ENCODE assay signal across 14 cellular contexts in the genomic region with DNA sequence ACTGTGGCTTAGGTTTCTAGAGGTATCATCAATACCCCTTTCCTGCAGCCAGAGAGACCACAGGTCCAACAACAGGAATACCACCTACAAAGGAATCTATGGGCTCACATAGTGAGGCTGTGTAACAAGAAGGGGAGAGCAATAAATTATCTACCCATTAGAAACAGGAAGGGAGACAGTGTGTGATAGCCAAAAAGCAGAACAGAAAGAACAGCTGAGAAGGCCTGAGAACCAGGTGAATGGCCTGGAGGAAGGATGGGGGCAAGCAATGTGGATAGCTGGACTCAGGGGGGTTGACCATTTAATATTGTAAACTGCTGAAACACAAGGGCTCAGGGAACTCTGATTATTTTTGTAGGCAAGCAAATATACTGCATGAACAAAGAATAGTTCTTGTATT.
DNase-seq lines count a peak whose midpoint lies in the region; ATAC-seq, FAIRE-seq and TF ChIP-seq lines count a peak whose summit lies in the region.
"Had no signal": no experiment of that assay in that cellular context is flagged by ENCODE, and none has a peak within 500 bp of the region (broad histone marks: within the 10 kb centered on the region; RNA-seq: fewer than 3 reads in every experiment).

No MANE protein-coding gene starts in this region.

- H3K27ac Mint-ChIP-seq in astrocyte (ENCODE audit: unreplicated experiment) = peak overlapping the region; percentile 71
- H3K27ac Mint-ChIP-seq: activated CD4-positive, alpha-beta T cell treated with anti-CD3 and anti-CD28 coated beads for 36 hours; CD4-positive, CD25-positive, alpha-beta regulatory T cell had no signal

- TF ChIP-seq CTCF in astrocyte (IDR thresholded peaks at IDR 0.05; ENCODE audit: insufficient read depth, low read depth, low read length) = no peak

- peak overlapping the region; percentile 59 for H2AFZ ChIP-seq in astrocyte (ENCODE audit: low read depth, low read length)

- no peak for FAIRE-seq in astrocyte (lab: Jason Lieb, UNC)
- FAIRE-seq: keratinocyte had no signal

- no peak overlapping the region for H3K4me3 Mint-ChIP-seq in astrocyte (ENCODE audit: unreplicated experiment)
- H3K4me3 Mint-ChIP-seq: activated CD4-positive, alpha-beta T cell treated with anti-CD3 and anti-CD28 coated beads for 36 hours; CD4-positive, CD25-positive, alpha-beta regulatory T cell had no signal

- H3K4me2 ChIP-seq in astrocyte (ENCODE audit: low read length) = no peak overlapping the region

- no peaks in the 10 kb centered on the region for H3K36me3 ChIP-seq in astrocyte (ENCODE audit: insufficient read depth, low read length)
- H3K36me3 ChIP-seq: right atrium auricular region had no signal

- peaks cover 18% of the 10 kb centered on the region for H3K4me1 Mint-ChIP-seq in astrocyte (ENCODE audit: low read depth, unreplicated experiment)
- H3K4me1 Mint-ChIP-seq: activated CD4-positive, alpha-beta T cell treated with anti-CD3 and anti-CD28 coated beads for 36 hours; CD4-positive, CD25-positive, alpha-beta regulatory T cell had no signal

- H3K27ac ChIP-seq in astrocyte (ENCODE audit: low read depth, low read length) = peak overlapping the region; percentile 72
- H3K27ac ChIP-seq: epithelial cell of prostate, right atrium auricular region had no signal

- no peaks in the 10 kb centered on the region for H4K20me1 ChIP-seq in astrocyte (ENCODE audit: insufficient read depth, low read length)

- no peaks in the 10 kb centered on the region for H3K27me3 ChIP-seq in astrocyte (ENCODE audit: insufficient read depth, low read length)
- H3K27me3 ChIP-seq: right atrium auricular region had no signal

- no peaks in the 10 kb centered on the region for H3K36me3 Mint-ChIP-seq in astrocyte (ENCODE audit: low read depth, unreplicated experiment)
- H3K36me3 Mint-ChIP-seq: CD4-positive, CD25-positive, alpha-beta regulatory T cell had no signal

- no peak overlapping the region for H3K4me3 ChIP-seq in astrocyte (ENCODE audit: insufficient read depth, low read depth, low read length)
- H3K4me3 ChIP-seq: right atrium auricular region had no signal

- no peak overlapping the region for H3K9ac ChIP-seq in astrocyte (ENCODE audit: low read length)

- H3K9me3 Mint-ChIP-seq in astrocyte (ENCODE audit: unreplicated experiment) = no peaks in the 10 kb centered on the region

- DNase-seq in astrocyte (ENCODE audit: low read depth) (no peak), amygdala (lab: John Stamatoyannopoulos, UW) (no peak), activated gamma-delta T cell (lab: John Stamatoyannopoulos, UW) (no peak)
- no peak for DNase-seq in stimulated activated CD8-positive, alpha-beta memory T cell treated with anti-CD3 and anti-CD28 coated beads, Interleukin-4, amount 100 ng/mL, for 48 hours
- no peak for DNase-seq in activated CD4-positive, alpha-beta T cell treated with anti-CD3 and anti-CD28 coated beads, Interleukin-2, amount 50 U/mL, for 4 hours
- DNase-seq: activated CD4-positive, alpha-beta T cell treated with anti-CD3 and anti-CD28 coated beads for 36 hours; CD4-positive, CD25-positive, alpha-beta regulatory T cell; NCI-H1105 had no signal

- ATAC-seq in GM18511 (IDR thresholded peaks at IDR 0.05; ENCODE audit: unreplicated experiment) (peak; percentile 93), GM21423 (IDR thresholded peaks at IDR 0.05; ENCODE audit: unreplicated experiment) (peak; percentile 96), HG03060 (IDR thresholded peaks at IDR 0.05; ENCODE audit: low read depth, unreplicated experiment) (peak; percentile 75)
- ATAC-seq: activated CD4-positive, alpha-beta T cell treated with anti-CD3 and anti-CD28 coated beads for 36 hours had no signal

- H3K4me1 ChIP-seq in astrocyte (ENCODE audit: insufficient read depth, low read length) = peaks cover 18% of the 10 kb centered on the region
- H3K4me1 ChIP-seq: right atrium auricular region had no signal

- no peaks in the 10 kb centered on the region for H3K27me3 Mint-ChIP-seq in astrocyte (ENCODE audit: low read depth, unreplicated experiment)
- H3K27me3 Mint-ChIP-seq: activated CD4-positive, alpha-beta T cell treated with anti-CD3 and anti-CD28 coated beads for 36 hours; CD4-positive, CD25-positive, alpha-beta regulatory T cell had no signal

- no peaks in the 10 kb centered on the region for H3K9me3 ChIP-seq in astrocyte (ENCODE audit: insufficient read depth, low read depth, low read length)
- H3K9me3 ChIP-seq: right atrium auricular region had no signal

- no peaks in the 10 kb centered on the region for H3K79me2 ChIP-seq in astrocyte (ENCODE audit: insufficient read depth, low read length)
